1 cellular context compared by ENCODE assay signal in the genomic region with DNA sequence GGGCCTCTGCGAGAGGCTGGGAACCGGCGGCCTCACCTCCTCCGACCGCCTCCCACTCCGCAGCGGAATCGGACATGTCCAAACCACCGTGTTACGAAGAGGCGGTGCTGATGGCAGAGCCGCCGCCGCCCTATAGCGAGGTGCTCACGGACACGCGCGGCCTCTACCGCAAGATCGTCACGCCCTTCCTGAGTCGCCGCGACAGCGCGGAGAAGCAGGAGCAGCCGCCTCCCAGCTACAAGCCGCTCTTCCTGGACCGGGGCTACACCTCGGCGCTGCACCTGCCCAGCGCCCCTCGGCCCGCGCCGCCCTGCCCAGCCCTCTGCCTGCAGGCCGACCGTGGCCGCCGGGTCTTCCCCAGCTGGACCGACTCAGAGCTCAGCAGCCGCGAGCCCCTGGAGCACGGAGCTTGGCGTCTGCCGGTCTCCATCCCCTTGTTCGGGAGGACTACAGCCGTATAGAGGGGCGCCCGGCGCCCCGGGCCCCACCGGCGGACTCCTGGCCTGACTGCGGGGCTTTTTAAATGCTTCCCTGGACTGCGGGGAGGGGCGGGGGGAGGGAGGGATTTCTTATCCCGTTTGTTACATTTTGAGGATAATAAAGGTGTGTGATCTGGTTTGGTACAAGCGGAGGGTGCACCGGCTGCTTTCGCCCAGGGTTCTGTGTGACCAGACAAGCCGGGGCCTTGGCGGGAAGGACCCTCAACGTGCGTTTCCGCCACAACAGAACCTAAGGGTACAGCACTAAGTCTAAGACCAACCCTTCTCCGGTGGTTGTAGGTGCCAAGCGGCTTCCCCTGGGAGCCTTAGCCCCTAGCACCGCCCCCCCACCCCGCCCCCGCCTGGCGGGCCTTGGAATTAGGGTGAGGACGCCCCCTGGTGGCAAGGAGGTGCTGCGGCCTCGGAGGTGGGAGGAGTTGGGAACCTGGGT.
TF ChIP-seq lines count a peak whose summit lies in the region.

No MANE protein-coding gene starts in this region.

TF ChIP-seq in A549, 52 proteins besides CTCF, POLR2A, EP300 and RAD21 (continued from another document):
- TF ChIP-seq PHF8 (IDR thresholded peaks at IDR 0.05; ENCODE audit: borderline replicate concordance, low read depth): no peak
- no peak for TF ChIP-seq NFE2L2 (conservative IDR thresholded peaks at IDR 0.05; ENCODE audit: low read length)
- TF ChIP-seq CBX2 (IDR thresholded peaks at IDR 0.05; ENCODE audit: borderline replicate concordance, low read depth): no peak
- no peak for TF ChIP-seq RCOR1 (IDR thresholded peaks at IDR 0.05; ENCODE audit: low read depth, low read length)
- TF ChIP-seq NR3C1 (IDR thresholded peaks at IDR 0.05): no peak
- TF ChIP-seq, protein P1, sequence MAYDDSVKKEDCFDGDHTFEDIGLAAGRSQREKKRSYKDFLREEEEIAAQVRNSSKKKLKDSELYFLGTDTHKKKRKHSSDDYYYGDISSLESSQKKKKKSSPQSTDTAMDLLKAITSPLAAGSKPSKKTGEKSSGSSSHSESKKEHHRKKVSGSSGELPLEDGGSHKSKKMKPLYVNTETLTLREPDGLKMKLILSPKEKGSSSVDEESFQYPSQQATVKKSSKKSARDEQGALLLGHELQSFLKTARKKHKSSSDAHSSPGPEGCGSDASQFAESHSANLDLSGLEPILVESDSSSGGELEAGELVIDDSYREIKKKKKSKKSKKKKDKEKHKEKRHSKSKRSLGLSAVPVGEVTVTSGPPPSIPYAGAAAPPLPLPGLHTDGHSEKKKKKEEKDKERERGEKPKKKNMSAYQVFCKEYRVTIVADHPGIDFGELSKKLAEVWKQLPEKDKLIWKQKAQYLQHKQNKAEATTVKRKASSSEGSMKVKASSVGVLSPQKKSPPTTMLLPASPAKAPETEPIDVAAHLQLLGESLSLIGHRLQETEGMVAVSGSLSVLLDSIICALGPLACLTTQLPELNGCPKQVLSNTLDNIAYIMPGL (CRISPR knock-in tag; IDR thresholded peaks at IDR 0.05; ENCODE audit: borderline replicate concordance): no peak
- TF ChIP-seq JUNB (IDR thresholded peaks at IDR 0.05): no peak
- TF ChIP-seq RFX5 (IDR thresholded peaks at IDR 0.05): no peak
- TF ChIP-seq, protein P2, sequence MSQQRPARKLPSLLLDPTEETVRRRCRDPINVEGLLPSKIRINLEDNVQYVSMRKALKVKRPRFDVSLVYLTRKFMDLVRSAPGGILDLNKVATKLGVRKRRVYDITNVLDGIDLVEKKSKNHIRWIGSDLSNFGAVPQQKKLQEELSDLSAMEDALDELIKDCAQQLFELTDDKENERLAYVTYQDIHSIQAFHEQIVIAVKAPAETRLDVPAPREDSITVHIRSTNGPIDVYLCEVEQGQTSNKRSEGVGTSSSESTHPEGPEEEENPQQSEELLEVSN (IDR thresholded peaks at IDR 0.05; ENCODE audit: borderline replicate concordance, low read depth): no peak
- peak; percentile 48; the same call in 1 of the 2 replicates for TF ChIP-seq TP53 (CRISPR knock-in tag; IDR thresholded peaks at IDR 0.05)
- TF ChIP-seq KDM1A (IDR thresholded peaks at IDR 0.05; ENCODE audit: low read depth): no peak
- TF ChIP-seq ESRRA (IDR thresholded peaks at IDR 0.05; ENCODE audit: borderline replicate concordance, low read length): no peak
- TF ChIP-seq, protein P3, sequence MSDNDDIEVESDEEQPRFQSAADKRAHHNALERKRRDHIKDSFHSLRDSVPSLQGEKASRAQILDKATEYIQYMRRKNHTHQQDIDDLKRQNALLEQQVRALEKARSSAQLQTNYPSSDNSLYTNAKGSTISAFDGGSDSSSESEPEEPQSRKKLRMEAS (IDR thresholded peaks at IDR 0.05): peak; percentile 32; the same call in 1 of the 2 replicates
- TF ChIP-seq, protein P4, sequence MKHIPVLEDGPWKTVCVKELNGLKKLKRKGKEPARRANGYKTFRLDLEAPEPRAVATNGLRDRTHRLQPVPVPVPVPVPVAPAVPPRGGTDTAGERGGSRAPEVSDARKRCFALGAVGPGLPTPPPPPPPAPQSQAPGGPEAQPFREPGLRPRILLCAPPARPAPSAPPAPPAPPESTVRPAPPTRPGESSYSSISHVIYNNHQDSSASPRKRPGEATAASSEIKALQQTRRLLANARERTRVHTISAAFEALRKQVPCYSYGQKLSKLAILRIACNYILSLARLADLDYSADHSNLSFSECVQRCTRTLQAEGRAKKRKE (CRISPR knock-in tag; IDR thresholded peaks at IDR 0.05; ENCODE audit: low read depth): no peak
- no peak for TF ChIP-seq ZSCAN20 (CRISPR knock-in tag; IDR thresholded peaks at IDR 0.05)
- no peak for TF ChIP-seq MYC (IDR thresholded peaks at IDR 0.05; ENCODE audit: borderline replicate concordance, low read length)
- TF ChIP-seq, protein P5, sequence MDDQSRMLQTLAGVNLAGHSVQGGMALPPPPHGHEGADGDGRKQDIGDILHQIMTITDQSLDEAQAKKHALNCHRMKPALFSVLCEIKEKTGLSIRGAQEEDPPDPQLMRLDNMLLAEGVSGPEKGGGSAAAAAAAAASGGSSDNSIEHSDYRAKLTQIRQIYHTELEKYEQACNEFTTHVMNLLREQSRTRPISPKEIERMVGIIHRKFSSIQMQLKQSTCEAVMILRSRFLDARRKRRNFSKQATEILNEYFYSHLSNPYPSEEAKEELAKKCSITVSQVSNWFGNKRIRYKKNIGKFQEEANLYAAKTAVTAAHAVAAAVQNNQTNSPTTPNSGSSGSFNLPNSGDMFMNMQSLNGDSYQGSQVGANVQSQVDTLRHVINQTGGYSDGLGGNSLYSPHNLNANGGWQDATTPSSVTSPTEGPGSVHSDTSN (IDR thresholded peaks at IDR 0.05): peak; percentile 66
- no peak for TF ChIP-seq CHD4 (IDR thresholded peaks at IDR 0.05; ENCODE audit: borderline replicate concordance)
- no peak for TF ChIP-seq HOXB5 (CRISPR knock-in tag; IDR thresholded peaks at IDR 0.05)
- no peak for TF ChIP-seq EHF (CRISPR knock-in tag; IDR thresholded peaks at IDR 0.05)
- TF ChIP-seq, protein P6, sequence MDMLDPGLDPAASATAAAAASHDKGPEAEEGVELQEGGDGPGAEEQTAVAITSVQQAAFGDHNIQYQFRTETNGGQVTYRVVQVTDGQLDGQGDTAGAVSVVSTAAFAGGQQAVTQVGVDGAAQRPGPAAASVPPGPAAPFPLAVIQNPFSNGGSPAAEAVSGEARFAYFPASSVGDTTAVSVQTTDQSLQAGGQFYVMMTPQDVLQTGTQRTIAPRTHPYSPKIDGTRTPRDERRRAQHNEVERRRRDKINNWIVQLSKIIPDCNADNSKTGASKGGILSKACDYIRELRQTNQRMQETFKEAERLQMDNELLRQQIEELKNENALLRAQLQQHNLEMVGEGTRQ (IDR thresholded peaks at IDR 0.05): no peak
- no peak for TF ChIP-seq CEBPB (IDR thresholded peaks at IDR 0.05)
- TF ChIP-seq HDAC2 (IDR thresholded peaks at IDR 0.05): no peak
- no peak for TF ChIP-seq CBX8 (IDR thresholded peaks at IDR 0.05)
- TF ChIP-seq FOSB (CRISPR knock-in tag; IDR thresholded peaks at IDR 0.05): no peak
- peak; percentile 71; the same call in 1 of the 2 replicates for TF ChIP-seq RNF2 (IDR thresholded peaks at IDR 0.05; ENCODE audit: borderline replicate concordance, low read depth)
- no peak for TF ChIP-seq MAZ (IDR thresholded peaks at IDR 0.05; ENCODE audit: borderline replicate concordance, low read depth, low read length)
- TF ChIP-seq TFCP2L1 (CRISPR knock-in tag; IDR thresholded peaks at IDR 0.05): peak; percentile 79
- TF ChIP-seq CHD2 (IDR thresholded peaks at IDR 0.05; ENCODE audit: low read length, partially characterized antibody): no peak
- TF ChIP-seq ZC3H11A (IDR thresholded peaks at IDR 0.05): no peak
- peak; percentile 20; the same call in 1 of the 2 replicates for TF ChIP-seq RARB (CRISPR knock-in tag; IDR thresholded peaks at IDR 0.05)
- no peak for TF ChIP-seq HOXB13 (CRISPR knock-in tag; IDR thresholded peaks at IDR 0.05; ENCODE audit: low read depth)
- TF ChIP-seq HEYL (CRISPR knock-in tag; IDR thresholded peaks at IDR 0.05): no peak
- no peak for TF ChIP-seq ZNF302 (CRISPR knock-in tag; IDR thresholded peaks at IDR 0.05)
- TF ChIP-seq HOXA7 (CRISPR knock-in tag; IDR thresholded peaks at IDR 0.05): no peak
- TF ChIP-seq NPAS2 (CRISPR knock-in tag; IDR thresholded peaks at IDR 0.05; ENCODE audit: borderline replicate concordance): no peak
